In genomic region chr2:40451926-40452605, GRCh38 we compare ENCODE assay signal across 9 cellular contexts. TPM values are rescaled to one million over a fixed set of nuclear protein-coding genes. Genes with fewer than 3 reads are reported as not detected.
DNase-seq lines count a peak whose midpoint lies in the region; ATAC-seq and TF ChIP-seq lines count a peak whose summit lies in the region.
"Had no signal": no experiment of that assay in that cellular context is flagged by ENCODE, and none has a peak within 500 bp of the region (broad histone marks: within the 10 kb centered on the region; RNA-seq: fewer than 3 reads in every experiment).

Gene SLC8A1 (minus strand): TSS chr2:40452090.

- CTCF ChIA-PET in CD4-positive, alpha-beta memory T cell (lab: Charles Lee; ENCODE audit: partially characterized antibody): no interaction called here
- CTCF ChIA-PET in PC-9 (lab: Charles Lee): interaction anchor here (1.2 kb wide), 1 partner anchor 193 kb away, joined by 3 read pairs; no protein-coding TSS in a partner anchor

- H4K20me1 ChIP-seq in PC-9 (ENCODE audit: insufficient read depth): no peaks in the 10 kb centered on the region

- ATAC-seq in GM21390 (IDR thresholded peaks at IDR 0.05; ENCODE audit: unreplicated experiment): peak; percentile 34
- ATAC-seq: K562 had no signal

- H3K9me3 ChIP-seq in CD4-positive, alpha-beta memory T cell (ENCODE audit: control insufficient read depth in 1 of 2, low read length in 2 of 2): no peaks in the 10 kb centered on the region
- H3K9me3 ChIP-seq in PC-9 (ENCODE audit: insufficient read depth, low read depth) (no peaks in the 10 kb centered on the region), suprapubic skin (no peaks in the 10 kb centered on the region)

- TF ChIP-seq CTCF in PC-9 (conservative IDR thresholded peaks at IDR 0.05) (no peak), dorsolateral prefrontal cortex (IDR thresholded peaks at IDR 0.05 in 54 of 56, conservative IDR thresholded peaks at IDR 0.05 in 2 of 56; ENCODE audit: low read depth in 1 of 56, partially characterized antibody in 56 of 56) (no peak), suprapubic skin (IDR thresholded peaks at IDR 0.05) (no peak)

- H3F3A ChIP-seq in PC-9 (ENCODE audit: insufficient read depth, low read depth): no peaks in the 10 kb centered on the region

- WGBS in suprapubic skin: 1% methylated on average over 61 of the region's 82 CpGs

- peaks cover 19% of the 10 kb centered on the region in 2 donors for H3K27me3 Mint-ChIP-seq in CD4-positive, alpha-beta memory T cell

- BruUV-seq in PC-9 (replicated peaks; lab: Mats Ljungman, UMichigan): no TSS peak

- peaks cover 4 to 22% (median 9%) of the 10 kb centered on the region in 4 donors for H3K4me1 Mint-ChIP-seq in CD4-positive, alpha-beta memory T cell

- POLR2A ChIA-PET in CD4-positive, alpha-beta memory T cell (lab: Charles Lee; ENCODE audit: partially characterized antibody): no interaction called here
- POLR2A ChIA-PET in PC-9 (lab: Charles Lee; ENCODE audit: unreplicated experiment): no interaction called here

- no peaks in the 10 kb centered on the region for H3K36me3 Mint-ChIP-seq in CD4-positive, alpha-beta memory T cell

- no peak within 1 kb of the TSS for H3K4me3 ChIP-seq in CD4-positive, alpha-beta memory T cell (ENCODE audit: low read length in 2 of 2)
- peak within 1 kb of the TSS; percentile 65 for H3K4me3 ChIP-seq in PC-9
- peak within 1 kb of the TSS; percentile 38 to 79 (median 64) for H3K4me3 ChIP-seq in dorsolateral prefrontal cortex
- H3K4me3 ChIP-seq in suprapubic skin: peak within 1 kb of the TSS; percentile 54
- H3K4me3 ChIP-seq: K562 had no signal

- no peak within 1 kb of the TSS for H3K27ac ChIP-seq in CD4-positive, alpha-beta memory T cell (ENCODE audit: low read depth, low read length)
- H3K27ac ChIP-seq in PC-9 (no peak within 1 kb of the TSS), dorsolateral prefrontal cortex (peak within 1 kb of the TSS in 56 of 59 donors; percentile 39 to 92 (median 84)), suprapubic skin (peak within 1 kb of the TSS; percentile 6)

- TF ChIP-seq EP300 in suprapubic skin (IDR thresholded peaks at IDR 0.05): no peak

- H3K4me1 ChIP-seq in CD4-positive, alpha-beta memory T cell (ENCODE audit: insufficient read depth, low read length): no peaks in the 10 kb centered on the region
- H3K4me1 ChIP-seq in PC-9 (replicated peaks; ENCODE audit: insufficient read depth) (0 out of 2 replicates have a peak, but pooled peaks cover 3% of the 10 kb centered on the region), suprapubic skin (peaks cover 22% of the 10 kb centered on the region)

- H3K9me2 ChIP-seq in PC-9 (ENCODE audit: insufficient read depth): no peaks in the 10 kb centered on the region

- H3K27me3 ChIP-seq in CD4-positive, alpha-beta memory T cell (ENCODE audit: insufficient read depth, low read length): no peaks in the 10 kb centered on the region
- no peaks in the 10 kb centered on the region for H3K27me3 ChIP-seq in PC-9 (ENCODE audit: insufficient read depth, low read depth)
- peaks cover 0 to 29% (median 0%) of the 10 kb centered on the region in 45 donors for H3K27me3 ChIP-seq in dorsolateral prefrontal cortex
- H3K27me3 ChIP-seq in suprapubic skin: peaks cover 8% of the 10 kb centered on the region

- no peak within 1 kb of the TSS for H3K27ac Mint-ChIP-seq in CD4-positive, alpha-beta memory T cell

- no peak for TF ChIP-seq POLR2A in suprapubic skin (IDR thresholded peaks at IDR 0.05)

- no peaks in the 10 kb centered on the region for H3K79me2 ChIP-seq in PC-9 (ENCODE audit: low read depth)

- H3K4me2 ChIP-seq in PC-9: peak within 1 kb of the TSS; percentile 77

- no peaks in the 10 kb centered on the region for H3K36me3 ChIP-seq in CD4-positive, alpha-beta memory T cell (ENCODE audit: insufficient read depth, low read length)
- no peaks in the 10 kb centered on the region for H3K36me3 ChIP-seq in PC-9 (ENCODE audit: low read depth)
- no peaks in the 10 kb centered on the region for H3K36me3 ChIP-seq in suprapubic skin

- intact Hi-C loops in CD4-positive, alpha-beta memory T cell (cut with micrococcal nuclease): no loop called here
- intact Hi-C loops in PC-9 (cut with micrococcal nuclease; ENCODE audit: unreplicated experiment): loop anchor here (2.0 to 5.0 kb wide), 2 partner anchors 165 to 207 kb away; no protein-coding TSS in a partner anchor
- intact Hi-C loops in dorsolateral prefrontal cortex (cut with DNase I): no loop called here

- peak within 1 kb of the TSS; percentile 36 to 88 (median 69) for H3K4me3 Mint-ChIP-seq in CD4-positive, alpha-beta memory T cell

- H2AFZ ChIP-seq in PC-9: peak within 1 kb of the TSS; percentile 89

- peaks cover 0 to 6% (median 2%) of the 10 kb centered on the region in 8 donors for H3K9me3 Mint-ChIP-seq in CD4-positive, alpha-beta memory T cell

- DNase-seq in CD4-positive, alpha-beta memory T cell: no peak
- DNase-seq in PC-9 (peak in 1 of 2 experiments; percentile 39), dorsolateral prefrontal cortex (peak in 5 of 10 donors; percentile 8 to 55 (median 39)), medulla oblongata (ENCODE audit: extremely low spot score) (peak; percentile 16), suprapubic skin (ENCODE audit: low spot score in 2 of 2) (no peak), OCI-M1 (lab: John Stamatoyannopoulos, UW) (no peak), 8988T (no peak)

RNA-seq across cellular contexts. Expression of gene SLC8A1, which starts in this region (rescaled TPM):
- under 1 TPM; 0.36 to 0.79 TPM for total RNA-seq in CD4-positive, alpha-beta memory T cell
- not detected for polyA plus RNA-seq in CD4-positive, alpha-beta memory T cell
- 6.5 and 13.5 TPM in 2 replicates for total RNA-seq in PC-9 (2021)
- total RNA-seq in dorsolateral prefrontal cortex: 100 to 1,000 TPM in 118 of 120 experiments, 10 to 100 TPM in 2; 74.5 to 294 (median 219) TPM
- total RNA-seq in suprapubic skin: 10 to 100 TPM in 2 of 4 donors, 1 to 10 TPM in 2; 2.4 to 14.4 (median 9.9) TPM
- total RNA-seq: K562 had no signal
- polyA plus RNA-seq: K562 had no signal

Comparison
In these comparisons a context has a peak if more than half of its experiments do, and no peak if none do; other contexts are left out.
1. H3K27ac ChIP-seq: peak in dorsolateral prefrontal cortex (56 of 59) and suprapubic skin (single experiment); none in CD4-positive, alpha-beta memory T cell (single experiment) and PC-9 (single experiment).
2. H3K4me3 ChIP-seq: peak in PC-9 (single experiment), dorsolateral prefrontal cortex (59 of 59) and suprapubic skin (single experiment); none in CD4-positive, alpha-beta memory T cell (0 of 2).